ENCODE assay signal across 9 cellular contexts in the genomic region with DNA sequence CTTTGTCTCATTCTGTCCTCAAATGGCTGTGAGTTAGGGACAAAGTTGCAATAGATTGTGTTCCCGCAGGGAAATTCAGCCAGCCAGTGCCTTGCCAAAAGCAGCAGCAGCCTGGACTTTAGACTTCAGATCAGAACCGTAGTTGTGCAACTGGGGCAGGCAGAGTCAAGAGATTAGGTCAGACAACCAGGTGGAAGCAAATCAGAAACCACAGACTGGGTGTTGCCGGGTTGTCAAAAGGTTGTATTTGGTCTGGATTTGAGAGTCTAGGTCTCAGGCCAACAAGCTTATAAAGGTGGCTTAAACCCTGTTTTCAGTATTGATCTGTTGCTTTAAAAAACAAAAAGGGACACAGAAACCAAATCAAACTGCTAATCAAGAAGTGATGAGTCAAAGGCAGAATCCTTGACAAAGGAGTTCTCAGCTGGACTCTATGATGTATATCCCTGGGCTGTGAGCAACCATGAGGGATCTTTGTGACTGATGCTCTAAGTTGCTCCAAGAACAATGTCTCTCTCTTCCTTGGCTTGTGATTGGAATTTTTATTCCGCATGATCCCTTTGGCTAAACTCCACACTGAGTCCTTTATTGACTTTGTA. TPM values are rescaled to one million over a fixed set of nuclear protein-coding genes. Genes with fewer than 3 reads are reported as not detected.
DNase-seq lines count a peak whose midpoint lies in the region; FAIRE-seq lines count a peak whose summit lies in the region.
"Had no signal": no experiment of that assay in that cellular context is flagged by ENCODE, and none has a peak within 500 bp of the region (broad histone marks: within the 10 kb centered on the region; RNA-seq: fewer than 3 reads in every experiment).

No MANE protein-coding gene starts in this region.

- DNase-seq in AG08395 (ENCODE audit: low spot score): peak; percentile 57
- DNase-seq in HuH-7.5 (ENCODE audit: low spot score): peak; percentile 47
- peak; percentile 57 for DNase-seq in epidermal melanocyte (ENCODE audit: insufficient read length, low spot score)
- peak; percentile 24 to 66 for DNase-seq in lung microvascular endothelial cell (ENCODE audit: low read depth in 2 of 2)
- no peak for DNase-seq in HTR-8/SVneo (ENCODE audit: insufficient read length, low spot score)
- DNase-seq in NCI-H128 (lab: John Stamatoyannopoulos, UW; ENCODE audit: unreplicated experiment): no peak
- no peak for DNase-seq in activated CD4-positive, alpha-beta T cell treated with anti-CD3 and anti-CD28 coated beads for 48 hours
- DNase-seq in HK-2 (ENCODE audit: unreplicated experiment): no peak
- DNase-seq: effector CD4-positive, alpha-beta T cell had no signal

- no peak for FAIRE-seq in HTR-8/SVneo (lab: Jason Lieb, UNC)

RNA-seq across cellular contexts. Expression of gene RFK, which starts 21.0 kb away (rescaled TPM):
- total RNA-seq in lung microvascular endothelial cell: 37.3 and 53.4 TPM in 2 replicates

Comparison
In these comparisons a context has a peak if more than half of its experiments do, and no peak if none do; other contexts are left out.
1. DNase-seq: peak in AG08395 (single experiment), HuH-7.5 (single experiment), epidermal melanocyte (single experiment) and lung microvascular endothelial cell (2 of 2); none in HTR-8/SVneo (single experiment), NCI-H128 (single experiment), activated CD4-positive, alpha-beta T cell treated with anti-CD3 and anti-CD28 coated beads for 48 hours (single experiment) and HK-2 (single experiment).